In the genomic region with DNA sequence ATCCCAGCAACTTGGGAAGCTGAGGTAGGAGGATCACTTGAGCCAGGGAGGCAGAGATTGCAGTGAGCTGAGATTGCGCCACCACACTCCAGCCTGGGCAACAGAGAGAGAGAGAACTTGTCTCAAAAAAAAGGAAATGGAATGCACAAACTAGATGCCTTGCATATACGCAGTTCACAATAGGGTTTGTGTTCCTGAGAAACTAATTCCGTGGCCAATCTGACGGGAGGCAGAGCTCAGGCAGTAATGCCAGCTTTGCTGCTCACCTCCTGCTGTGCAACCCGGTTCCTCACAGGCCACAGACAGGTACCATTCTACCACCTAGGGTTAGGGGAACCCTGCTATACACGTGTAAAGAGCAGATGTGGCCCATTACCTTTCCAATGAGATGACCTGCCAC, we compare ENCODE assay signal across 8 cellular contexts. TPM values are rescaled to one million over a fixed set of nuclear protein-coding genes. Genes with fewer than 3 reads are reported as not detected.
A peak's percentile ranks its signal among the peaks of the same experiment; 100 is the strongest.
DNase-seq lines count a peak whose midpoint lies in the region; ATAC-seq, FAIRE-seq and TF ChIP-seq lines count a peak whose summit lies in the region.

No MANE protein-coding gene starts in this region.

- no peak overlapping the region for H3K27ac ChIP-seq in CD8-positive, alpha-beta T cell (ENCODE audit: low read depth, low read length)
- H3K27ac ChIP-seq in MM.1S (ENCODE audit: low read length) = no peak overlapping the region
- no peak overlapping the region for H3K27ac ChIP-seq in neural progenitor cell

- peaks cover 59% of the 10 kb centered on the region for H3K4me1 Mint-ChIP-seq in CD8-positive, alpha-beta T cell (ENCODE audit: low read depth)
- peaks cover 32% of the 10 kb centered on the region for H3K4me1 Mint-ChIP-seq in chondrocyte (ENCODE audit: low read depth)
- H3K4me1 Mint-ChIP-seq in neural progenitor cell = peaks cover 19% of the 10 kb centered on the region

- peaks cover 41% of the 10 kb centered on the region for H3K36me3 Mint-ChIP-seq in CD8-positive, alpha-beta T cell
- H3K36me3 Mint-ChIP-seq in chondrocyte (ENCODE audit: low read depth) (peaks cover 3% of the 10 kb centered on the region), neural progenitor cell (peaks cover 2% of the 10 kb centered on the region)

- H3K27ac Mint-ChIP-seq in CD8-positive, alpha-beta T cell = no peak overlapping the region
- H3K27ac Mint-ChIP-seq in chondrocyte (ENCODE audit: unreplicated experiment) (no peak overlapping the region), neural progenitor cell (no peak overlapping the region)

- H3K36me3 ChIP-seq in CD8-positive, alpha-beta T cell (ENCODE audit: insufficient read depth, low read length) = peaks cover 6% of the 10 kb centered on the region
- H3K36me3 ChIP-seq in MM.1S (replicated peaks; ENCODE audit: insufficient read depth, low read length) (no peaks in the 10 kb centered on the region), neural progenitor cell (no peaks in the 10 kb centered on the region)

- POLR2A ChIA-PET in CD8-positive, alpha-beta T cell (lab: Charles Lee) = interaction anchor here (1.1 to 1.2 kb wide), 2 partner anchors 44 to 90 kb away, joined by 3 to 4 read pairs; partner anchors contain the start of genes CBFA2T2 and SNTA1

- H3K4me3 Mint-ChIP-seq in CD8-positive, alpha-beta T cell = peak overlapping the region; percentile 97
- H3K4me3 Mint-ChIP-seq in chondrocyte (ENCODE audit: unreplicated experiment) = peak overlapping the region; percentile 92
- peak overlapping the region; percentile 99 for H3K4me3 Mint-ChIP-seq in neural progenitor cell

- no peak overlapping the region for H3K4me3 ChIP-seq in CD8-positive, alpha-beta T cell (ENCODE audit: low read depth, low read length)
- H3K4me3 ChIP-seq in MM.1S (ENCODE audit: low read length) = no peak overlapping the region
- peak overlapping the region; percentile 90 for H3K4me3 ChIP-seq in neural progenitor cell

- no peak for FAIRE-seq in HTR-8/SVneo (lab: Jason Lieb, UNC)

- CTCF ChIA-PET in CD8-positive, alpha-beta T cell (lab: Charles Lee) = interaction anchor here (2.2 kb wide), 1 partner anchor 15 kb away, joined by 6 read pairs; no protein-coding TSS in a partner anchor

- no peaks in the 10 kb centered on the region for H4K20me1 ChIP-seq in MM.1S (ENCODE audit: insufficient read depth, low read length)
- peaks cover 16% of the 10 kb centered on the region for H4K20me1 ChIP-seq in neural progenitor cell (ENCODE audit: low read depth)

- H3K4me1 ChIP-seq in CD8-positive, alpha-beta T cell (ENCODE audit: insufficient read depth, low read length) = peaks cover 26% of the 10 kb centered on the region
- H3K4me1 ChIP-seq in MM.1S (ENCODE audit: low read length) (0 out of 2 replicates have a peak, but pooled peaks cover 4% of the 10 kb centered on the region), neural progenitor cell (peaks cover 5% of the 10 kb centered on the region)

- H3K9me2 ChIP-seq in MM.1S (replicated peaks; ENCODE audit: insufficient read depth, low read length) = no peaks in the 10 kb centered on the region

- intact Hi-C loops in CD8-positive, alpha-beta T cell (cut with DNase I, micrococcal nuclease) = loop anchor here (2.0 to 5.0 kb wide), 5 partner anchors 89 to 332 kb away; partner anchors contain the start of genes C20orf144 (in 1 of the 2) and ZNF341 (in 1 of the 2)

- no peaks in the 10 kb centered on the region for H3K27me3 ChIP-seq in CD8-positive, alpha-beta T cell (ENCODE audit: insufficient read depth, low read length)
- H3K27me3 ChIP-seq in MM.1S (replicated peaks; ENCODE audit: insufficient read depth, low read length) (no peaks in the 10 kb centered on the region), neural progenitor cell (no peaks in the 10 kb centered on the region)

- peak overlapping the region; percentile 76; the same call in 1 of the 2 replicates for H3K4me2 ChIP-seq in MM.1S (ENCODE audit: low read depth, low read length)
- peak overlapping the region; percentile 81 for H3K4me2 ChIP-seq in neural progenitor cell

- H3K27me3 Mint-ChIP-seq in CD8-positive, alpha-beta T cell (ENCODE audit: low read depth) = no peaks in the 10 kb centered on the region
- H3K27me3 Mint-ChIP-seq in chondrocyte (ENCODE audit: low read depth) (no peaks in the 10 kb centered on the region), neural progenitor cell (ENCODE audit: insufficient read depth, low read depth) (no peaks in the 10 kb centered on the region)

- H3K9me3 Mint-ChIP-seq in CD8-positive, alpha-beta T cell = no peaks in the 10 kb centered on the region
- H3K9me3 Mint-ChIP-seq in chondrocyte (ENCODE audit: low read depth) (no peaks in the 10 kb centered on the region), neural progenitor cell (no peaks in the 10 kb centered on the region)

- no peak for TF ChIP-seq CTCF in CD8-positive, alpha-beta T cell (IDR thresholded peaks at IDR 0.05)
- TF ChIP-seq CTCF in MM.1S (IDR thresholded peaks at IDR 0.05; ENCODE audit: low read length) (no peak), chondrocyte (IDR thresholded peaks at IDR 0.05) (no peak), neural progenitor cell (IDR thresholded peaks at IDR 0.05) (no peak)

- H3K9ac ChIP-seq in MM.1S (ENCODE audit: low read length) = no peak overlapping the region; the same call in 1 of the 2 replicates
- H3K9ac ChIP-seq in neural progenitor cell = no peak overlapping the region

- H3F3A ChIP-seq in MM.1S (ENCODE audit: insufficient read depth, low read length) (no peaks in the 10 kb centered on the region), neural progenitor cell (ENCODE audit: low read depth) (no peaks in the 10 kb centered on the region)

- H2AFZ ChIP-seq in MM.1S (ENCODE audit: low read length) (no peak overlapping the region), neural progenitor cell (replicated peaks) (no peak overlapping the region)

- no peak for DNase-seq in CD8-positive, alpha-beta T cell
- DNase-seq in MM.1S = no peak
- DNase-seq in chondrocyte (ENCODE audit: low spot score) = no peak
- peak; percentile 13 for DNase-seq in neural progenitor cell (ENCODE audit: low spot score)
- DNase-seq in HTR-8/SVneo (ENCODE audit: insufficient read length, low spot score) = no peak
- DNase-seq in cerebellum (ENCODE audit: low spot score) = no peak
- no peak for DNase-seq in NCI-H1092 treated with DMSO at 0.1 percent for 48 hours (lab: John Stamatoyannopoulos, UW)
- DNase-seq in DMS153 (lab: John Stamatoyannopoulos, UW) = no peak

- ATAC-seq in CD8-positive, alpha-beta T cell = no peak

- H3K9me3 ChIP-seq in CD8-positive, alpha-beta T cell (ENCODE audit: low read length) = no peaks in the 10 kb centered on the region
- H3K9me3 ChIP-seq in MM.1S (replicated peaks; ENCODE audit: insufficient read depth, low read length) (no peaks in the 10 kb centered on the region), neural progenitor cell (ENCODE audit: low read depth) (no peaks in the 10 kb centered on the region)

- H3K79me2 ChIP-seq in MM.1S (ENCODE audit: low read length) (peaks cover 58% of the 10 kb centered on the region), neural progenitor cell (ENCODE audit: low read depth) (peaks cover 63% of the 10 kb centered on the region)

RNA-seq across cellular contexts. Expression of gene CDK5RAP1, which starts 1.4 kb away (rescaled TPM):
- 10 to 100 TPM; 60.7 to 69.9 TPM for total RNA-seq in CD8-positive, alpha-beta T cell
- 21.7 to 28.3 TPM (median 26.1 TPM) in 3 replicates for total RNA-seq in chondrocyte
- 42.0 TPM in 2 replicates for total RNA-seq in neural progenitor cell (ENCODE audit: low replicate concordance)
- 28.4 TPM for total RNA-seq in cerebellum

RNA-seq across cellular contexts. Expression of gene SNTA1, which starts 43.6 kb away (rescaled TPM):
- total RNA-seq in CD8-positive, alpha-beta T cell = 1 to 10 TPM; 3.9 to 5.5 TPM
- 22.3 to 68.1 TPM (median 63.3 TPM) in 3 replicates for total RNA-seq in chondrocyte
- 6.3 and 10.6 TPM in 2 replicates for total RNA-seq in neural progenitor cell (ENCODE audit: low replicate concordance)
- total RNA-seq in cerebellum = 7.8 TPM
